Comparison of ENCODE assay signal across 19 cellular contexts in genomic region chr22:37526376-37526775, GRCh38. TPM values are rescaled to one million over a fixed set of nuclear protein-coding genes. Genes with fewer than 3 reads are reported as not detected.
DNase-seq lines count a peak whose midpoint lies in the region; ATAC-seq and TF ChIP-seq lines count a peak whose summit lies in the region.
"Had no signal": no experiment of that assay in that cellular context is flagged by ENCODE, and none has a peak within 500 bp of the region (broad histone marks: within the 10 kb centered on the region; RNA-seq: fewer than 3 reads in every experiment).

No MANE protein-coding gene starts in this region.

- no peaks in the 10 kb centered on the region; a peak in 1 of 22 replicates for H4K20me1 ChIP-seq in BLaER1 treated with 17β-estradiol and CSF1 and Interleukin-3, amounts not matched to agents 10 nM and 100 nM

- peaks cover 11 to 25% (median 19%) of the 10 kb centered on the region in 11 experiments; a peak in 21 of 22 replicates for H3K27me3 ChIP-seq in BLaER1 treated with 17β-estradiol and CSF1 and Interleukin-3, amounts not matched to agents 10 nM and 100 nM
- H3K27me3 ChIP-seq in trophoblast cell (ENCODE audit: insufficient read depth, low read length) (no peaks in the 10 kb centered on the region), thyroid gland (no peaks in the 10 kb centered on the region)
- H3K27me3 ChIP-seq: uterus had no signal

- no peak overlapping the region for H4K8ac ChIP-seq in trophoblast cell (ENCODE audit: low read depth, low read length)

- H4K91ac ChIP-seq in trophoblast cell (ENCODE audit: low read depth, low read length) = peak overlapping the region; percentile 18

- peaks cover 2% of the 10 kb centered on the region for H3K79me2 ChIP-seq in trophoblast cell (ENCODE audit: control insufficient read depth, insufficient read depth, low read length, poor library complexity)

- H3K4me1 ChIP-seq in BLaER1 treated with 17β-estradiol and CSF1 and Interleukin-3, amounts not matched to agents 10 nM and 100 nM = peaks cover 9 to 35% (median 28%) of the 10 kb centered on the region in 10 experiments; a peak in 19 of 20 replicates
- H3K4me1 ChIP-seq in trophoblast cell (ENCODE audit: control insufficient read depth in 1 of 2, insufficient read depth in 2 of 2, low read length in 2 of 2) (peaks cover 8 to 15% of the 10 kb centered on the region in 2 experiments), thyroid gland (peaks cover 0 to 6% of the 10 kb centered on the region in 2 donors)
- H3K4me1 ChIP-seq: prostate gland had no signal

- H2AK5ac ChIP-seq in trophoblast cell (ENCODE audit: low read length) = peak overlapping the region; percentile 31

- intact Hi-C loops in thyroid gland (cut with DNase I) = no loop called here

- DNase-seq in RPMI7951 (ENCODE audit: low read depth) (peak; percentile 75), epithelial cell of prostate (ENCODE audit: low read depth, low spot score) (peak; percentile 84), trophoblast cell (no peak), NCI-H187 treated with DMSO at 0.1 percent for 48 hours (lab: John Stamatoyannopoulos, UW) (no peak), thyroid gland (no peak)
- DNase-seq: activated CD4-positive, alpha-beta T cell treated with anti-CD3 and anti-CD28 coated beads, Interleukin-2, amount 10 ng/mL, durations not matched to agents 7 days and 5 days; activated naive CD4-positive, alpha-beta T cell treated with anti-CD3 and anti-CD28 coated beads, Interleukin-2, amount 10 ng/mL, durations not matched to agents 7 days and 5 days; left ventricle myocardium superior; naive B cell; NCI-H2081; NCI-H524; uterus had no signal

- H2BK120ac ChIP-seq in trophoblast cell (ENCODE audit: insufficient read depth, low read length, poor library complexity) = peak overlapping the region; percentile 23

- no peak for TF ChIP-seq CTCF in thyroid gland (IDR thresholded peaks at IDR 0.05)

- peaks cover 6% of the 10 kb centered on the region for H3K79me1 ChIP-seq in trophoblast cell (ENCODE audit: low read length)

- H3K36me3 ChIP-seq in BLaER1 treated with 17β-estradiol and CSF1 and Interleukin-3, amounts not matched to agents 10 nM and 100 nM = no peaks in the 10 kb centered on the region
- H3K36me3 ChIP-seq in trophoblast cell (ENCODE audit: control insufficient read depth in 1 of 2, insufficient read depth in 2 of 2, low read length in 2 of 2) = no peaks in the 10 kb centered on the region
- H3K36me3 ChIP-seq in thyroid gland = no peaks in the 10 kb centered on the region
- H3K36me3 ChIP-seq: prostate gland, uterus had no signal

- H3K4me2 ChIP-seq in BLaER1 treated with 17β-estradiol and CSF1 and Interleukin-3, amounts not matched to agents 10 nM and 100 nM = peak overlapping the region; percentile 10 to 93 (median 77); a peak in 15 of 22 replicates
- no peak overlapping the region for H3K4me2 ChIP-seq in trophoblast cell (ENCODE audit: low read length)

- no peak overlapping the region for H4K12ac ChIP-seq in trophoblast cell (ENCODE audit: low read depth, low read length)

- H3K4me3 ChIP-seq in BLaER1 treated with 17β-estradiol and CSF1 and Interleukin-3, amounts not matched to agents 10 nM and 100 nM = no peak overlapping the region
- H3K4me3 ChIP-seq in trophoblast cell (ENCODE audit: low read depth, low read length) (no peak overlapping the region), thyroid gland (replicated peaks in 1 of 3) (no peak overlapping the region)
- H3K4me3 ChIP-seq: prostate gland, uterus had no signal

- no peak overlapping the region for H3K14ac ChIP-seq in trophoblast cell (ENCODE audit: low read length)

- TF ChIP-seq POLR2A in thyroid gland (IDR thresholded peaks at IDR 0.05) = no peak

- H2BK12ac ChIP-seq in trophoblast cell (ENCODE audit: low read length) = peak overlapping the region; percentile 51

- H3K18ac ChIP-seq in trophoblast cell (ENCODE audit: low read length) = no peak overlapping the region

- WGBS in trophoblast cell (ENCODE audit: extremely low coverage, insufficient coverage, insufficient read length) = no CpG with 5 or more reads among the region's 12 CpGs
- 69 to 80% methylated on average over 12 of the region's 12 CpGs for WGBS in thyroid gland, 2 donors

- H3K27ac ChIP-seq in BLaER1 treated with 17β-estradiol and CSF1 and Interleukin-3, amounts not matched to agents 10 nM and 100 nM = no peak overlapping the region
- H3K27ac ChIP-seq in epithelial cell of prostate = peak overlapping the region; percentile 98
- no peak overlapping the region for H3K27ac ChIP-seq in trophoblast cell (ENCODE audit: low read depth, low read length)
- H3K27ac ChIP-seq in thyroid gland = no peak overlapping the region
- H3K27ac ChIP-seq: prostate gland, uterus had no signal

- ATAC-seq in GM21576 (IDR thresholded peaks at IDR 0.05; ENCODE audit: unreplicated experiment) = no peak
- no peak for ATAC-seq in HG02623 (IDR thresholded peaks at IDR 0.05; ENCODE audit: unreplicated experiment)
- ATAC-seq: left ventricle myocardium superior had no signal

- no peaks in the 10 kb centered on the region for H3K9me3 ChIP-seq in BLaER1 treated with 17β-estradiol and CSF1 and Interleukin-3, amounts not matched to agents 10 nM and 100 nM (replicated peaks in 1 of 11)
- no peaks in the 10 kb centered on the region for H3K9me3 ChIP-seq in trophoblast cell (ENCODE audit: insufficient read depth, low read depth, low read length)
- H3K9me3 ChIP-seq in thyroid gland = no peaks in the 10 kb centered on the region
- H3K9me3 ChIP-seq: prostate gland, uterus had no signal

- no peak overlapping the region for H2AFZ ChIP-seq in trophoblast cell (ENCODE audit: insufficient read depth, low read length, poor library complexity)

- no peak overlapping the region for H2BK5ac ChIP-seq in trophoblast cell (ENCODE audit: low read depth, low read length, poor library complexity)

- no peak overlapping the region for H3K9ac ChIP-seq in BLaER1 treated with 17β-estradiol and CSF1 and Interleukin-3, amounts not matched to agents 10 nM and 100 nM
- no peak overlapping the region for H3K9ac ChIP-seq in trophoblast cell (ENCODE audit: low read length)

- no peak overlapping the region for H3K4ac ChIP-seq in trophoblast cell (ENCODE audit: low read depth, low read length)

- H3K23ac ChIP-seq in trophoblast cell (ENCODE audit: low read length) = no peak overlapping the region

RNA-seq across cellular contexts. Expression of gene CARD10, which starts 7.2 kb away (rescaled TPM):
- total RNA-seq in RPMI7951 (2014; rRNA removed; shearing (Covaris generic)) = 3.5 and 3.6 TPM in 2 replicates
- polyA plus RNA-seq in trophoblast cell (2013) = 4.7 and 4.9 TPM in 2 replicates
- total RNA-seq in thyroid gland = 10 to 100 TPM in 3 of 4 donors, 1 to 10 TPM in 1; 6.5 to 17.3 (median 11.0) TPM
- total RNA-seq: activated CD4-positive, alpha-beta T cell treated with anti-CD3 and anti-CD28 coated beads, Interleukin-2, amount 10 ng/mL, durations not matched to agents 7 days and 5 days had no signal

RNA-seq across cellular contexts. Expression of gene CDC42EP1, which starts 33.9 kb away (rescaled TPM):
- 18.4 and 19.7 TPM in 2 replicates for total RNA-seq in RPMI7951 (2014; rRNA removed; shearing (Covaris generic))
- polyA plus RNA-seq in trophoblast cell (2013) = 191 and 202 TPM in 2 replicates
- 10 to 100 TPM; 15.7 to 23.3 (median 18.3) TPM for total RNA-seq in thyroid gland

RNA-seq across cellular contexts. Expression of gene MFNG, which starts 40.2 kb away (rescaled TPM):
- total RNA-seq in RPMI7951 (2014; rRNA removed; shearing (Covaris generic)) = not detected in 2 replicates
- polyA plus RNA-seq in trophoblast cell (2013) = 0.08 and 0.36 TPM in 2 replicates
- 10 to 100 TPM; 15.2 to 30.6 (median 19.2) TPM for total RNA-seq in thyroid gland
- total RNA-seq: HT1080 had no signal

RNA-seq across cellular contexts. Expression of gene LGALS2, which starts 53.5 kb away (rescaled TPM):
- not detected in 2 replicates for total RNA-seq in RPMI7951 (2014; rRNA removed; shearing (Covaris generic))
- polyA plus RNA-seq in trophoblast cell (2013) = not detected in 2 replicates
- total RNA-seq in thyroid gland = not detected
- total RNA-seq: activated CD4-positive, alpha-beta T cell treated with anti-CD3 and anti-CD28 coated beads, Interleukin-2, amount 10 ng/mL, durations not matched to agents 7 days and 5 days; cardiac septum; frontal cortex; HT1080; left ventricle myocardium superior; prostate gland; uterus had no signal

Comparison
In these comparisons a context has a peak if more than half of its experiments do, and no peak if none do; other contexts are left out.
1. DNase-seq: peak in RPMI7951 (single experiment) and epithelial cell of prostate (single experiment); none in trophoblast cell (0 of 2), NCI-H187 treated with DMSO at 0.1 percent for 48 hours (single experiment) and thyroid gland (0 of 2).
2. RNA of gene MFNG, which starts 40.2 kb away (total RNA-seq): 15.2 to 30.6 TPM in thyroid gland; not detected in RPMI7951; every median in the first group is over 10 times any median in the second.